ENCODE assay signal across 14 cellular contexts in the genomic region with DNA sequence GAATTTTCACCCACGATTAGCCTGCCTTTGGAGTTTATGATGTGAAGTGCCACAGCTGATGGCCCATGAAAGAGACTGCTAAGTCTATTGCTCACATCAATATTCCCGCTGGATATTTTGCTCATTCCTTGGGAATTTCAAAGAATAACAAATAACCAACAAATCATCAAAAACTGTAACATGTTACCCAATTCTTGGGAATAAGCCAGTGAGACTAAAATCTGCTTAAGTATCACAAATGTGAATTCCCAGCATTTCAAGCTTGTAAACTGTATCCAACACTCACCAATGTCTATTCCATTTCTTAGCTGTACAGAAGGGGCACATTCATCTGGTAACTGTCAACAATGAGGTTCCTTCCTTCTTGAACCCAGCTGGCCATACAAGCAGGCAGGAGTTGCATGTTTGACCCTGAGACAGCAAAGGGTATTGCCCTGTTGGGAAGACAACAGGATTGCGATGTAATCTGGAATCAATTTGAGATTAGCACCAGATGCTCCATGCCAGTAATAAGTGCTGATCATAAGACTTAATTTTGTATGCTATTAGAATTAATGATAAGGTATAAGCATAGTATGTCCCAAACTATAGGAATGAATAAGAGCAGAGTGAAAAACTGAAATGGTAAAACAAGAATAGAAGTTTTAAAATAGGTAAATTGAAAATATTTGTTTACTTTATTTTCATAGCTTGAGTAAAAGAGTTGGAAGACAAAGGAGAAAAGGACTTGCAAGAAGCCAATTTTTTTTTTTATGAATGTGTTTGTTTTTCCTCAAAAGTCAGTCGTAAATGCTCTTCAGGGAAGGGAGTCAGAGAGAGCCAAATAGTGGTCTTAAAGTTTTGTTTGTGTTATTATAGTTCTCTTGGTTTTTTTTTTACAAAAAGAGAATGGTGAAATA. TPM values are rescaled to one million over a fixed set of nuclear protein-coding genes. Genes with fewer than 3 reads are reported as not detected.
DNase-seq lines count a peak whose midpoint lies in the region; ATAC-seq and TF ChIP-seq lines count a peak whose summit lies in the region.
"Had no signal": no experiment of that assay in that cellular context is flagged by ENCODE, and none has a peak within 500 bp of the region (broad histone marks: within the 10 kb centered on the region; RNA-seq: fewer than 3 reads in every experiment).

No MANE protein-coding gene starts in this region.

- peak overlapping the region; percentile 91 for H3K23ac ChIP-seq in trophoblast cell (ENCODE audit: low read length)

- no peaks in the 10 kb centered on the region for H3K4me1 Mint-ChIP-seq in natural killer cell treated with Interleukin-12 subunit alpha and Interleukin-12 subunit beta and Interleukin-15 and Interleukin-18, amount 100 ng/mL, for 72 hours (ENCODE audit: low read depth in 2 of 2)

- H3K36me3 ChIP-seq in BJ (ENCODE audit: control insufficient read depth, insufficient read depth, low read length) (no peaks in the 10 kb centered on the region), fibroblast of lung (ENCODE audit: control insufficient read depth, insufficient read depth, low read length) (no peaks in the 10 kb centered on the region), trophoblast cell (ENCODE audit: control insufficient read depth in 1 of 2, insufficient read depth in 2 of 2, low read length in 2 of 2) (no peaks in the 10 kb centered on the region)

- H3K4me2 ChIP-seq in fibroblast of lung (ENCODE audit: extremely low read depth, insufficient read depth, low read length) (peak overlapping the region; percentile 39), trophoblast cell (ENCODE audit: low read length) (no peak overlapping the region)

- H3K27me3 ChIP-seq in BJ (ENCODE audit: control insufficient read depth, insufficient read depth, low read length) (no peaks in the 10 kb centered on the region; the same call in 1 of the 2 replicates), fibroblast of lung (ENCODE audit: control insufficient read depth, insufficient read depth, low read length) (no peaks in the 10 kb centered on the region), trophoblast cell (ENCODE audit: insufficient read depth, low read length) (no peaks in the 10 kb centered on the region)

- no peak overlapping the region for H2BK12ac ChIP-seq in trophoblast cell (ENCODE audit: low read length)

- H3K4me1 ChIP-seq in fibroblast of lung (ENCODE audit: control insufficient read depth, extremely low read depth, insufficient read depth, low read length) (peaks cover 3% of the 10 kb centered on the region), trophoblast cell (ENCODE audit: control insufficient read depth in 1 of 2, insufficient read depth in 2 of 2, low read length in 2 of 2) (no peaks in the 10 kb centered on the region)

- TF ChIP-seq CTCF in BJ (IDR thresholded peaks at IDR 0.05; ENCODE audit: insufficient read depth, low read depth, low read length) (no peak), fibroblast of lung (conservative IDR thresholded peaks at IDR 0.05 in 1 of 2, IDR thresholded peaks at IDR 0.05 in 1 of 2; ENCODE audit: low read depth in 1 of 2, low read length in 2 of 2) (no peak)

- H2AK5ac ChIP-seq in trophoblast cell (ENCODE audit: low read length) = no peak overlapping the region

- H2BK120ac ChIP-seq in trophoblast cell (ENCODE audit: insufficient read depth, low read length, poor library complexity) = no peak overlapping the region

- H3K4ac ChIP-seq in trophoblast cell (ENCODE audit: low read depth, low read length) = no peak overlapping the region

- no CpG with 5 or more reads among the region's 4 CpGs for WGBS in trophoblast cell (ENCODE audit: extremely low coverage, insufficient coverage, insufficient read length)

- no peaks in the 10 kb centered on the region for H3K9me3 Mint-ChIP-seq in natural killer cell treated with Interleukin-12 subunit alpha and Interleukin-12 subunit beta and Interleukin-15 and Interleukin-18, amount 100 ng/mL, for 72 hours
- H3K9me3 Mint-ChIP-seq: activated CD8-positive, alpha-beta T cell treated with anti-CD3 and anti-CD28 coated beads for 36 hours had no signal

- H3K4me3 ChIP-seq in BJ (ENCODE audit: low read depth, low read length) = no peak overlapping the region
- H3K4me3 ChIP-seq in fibroblast of lung (replicated peaks in 1 of 4; ENCODE audit: control extremely low read depth in 1 of 4, insufficient read depth in 1 of 4, low read depth in 3 of 4, low read length in 4 of 4) = no peak overlapping the region
- no peak overlapping the region for H3K4me3 ChIP-seq in trophoblast cell (ENCODE audit: low read depth, low read length)

- no peak overlapping the region for H3K9ac ChIP-seq in fibroblast of lung (ENCODE audit: insufficient read depth, low read length)
- H3K9ac ChIP-seq in trophoblast cell (ENCODE audit: low read length) = no peak overlapping the region

- POLR2A ChIA-PET in BJ (lab: Charles Lee) = no interaction called here

- H3K9me3 ChIP-seq in fibroblast of lung (ENCODE audit: control insufficient read depth, insufficient read depth, low read depth, low read length) (no peaks in the 10 kb centered on the region), trophoblast cell (ENCODE audit: insufficient read depth, low read depth, low read length) (no peaks in the 10 kb centered on the region)

- no peaks in the 10 kb centered on the region for H3K79me1 ChIP-seq in trophoblast cell (ENCODE audit: low read length)

- H3K18ac ChIP-seq in trophoblast cell (ENCODE audit: low read length) = no peak overlapping the region

- H3K4me3 Mint-ChIP-seq in natural killer cell treated with Interleukin-12 subunit alpha and Interleukin-12 subunit beta and Interleukin-15 and Interleukin-18, amount 100 ng/mL, for 72 hours = no peak overlapping the region
- H3K4me3 Mint-ChIP-seq: activated CD8-positive, alpha-beta T cell treated with anti-CD3 and anti-CD28 coated beads for 36 hours; CD14-positive monocyte had no signal

- ATAC-seq in HG02610 (IDR thresholded peaks at IDR 0.05; ENCODE audit: unreplicated experiment) = no peak
- ATAC-seq in natural killer cell treated with Interleukin-12 subunit alpha and Interleukin-12 subunit beta and Interleukin-15 and Interleukin-18, amount 100 ng/mL, for 72 hours = no peak
- ATAC-seq: activated CD8-positive, alpha-beta T cell treated with anti-CD3 and anti-CD28 coated beads for 36 hours had no signal

- peaks cover 6 to 8% of the 10 kb centered on the region in 2 donors for H3K27me3 Mint-ChIP-seq in natural killer cell treated with Interleukin-12 subunit alpha and Interleukin-12 subunit beta and Interleukin-15 and Interleukin-18, amount 100 ng/mL, for 72 hours

- no peak overlapping the region for H3K27ac Mint-ChIP-seq in natural killer cell treated with Interleukin-12 subunit alpha and Interleukin-12 subunit beta and Interleukin-15 and Interleukin-18, amount 100 ng/mL, for 72 hours
- H3K27ac Mint-ChIP-seq: activated CD8-positive, alpha-beta T cell treated with anti-CD3 and anti-CD28 coated beads for 36 hours; CD14-positive monocyte had no signal

- H4K20me1 ChIP-seq in fibroblast of lung (ENCODE audit: control insufficient read depth, extremely low read depth, insufficient read depth, low read length) = no peaks in the 10 kb centered on the region

- H3K79me2 ChIP-seq in fibroblast of lung (ENCODE audit: control insufficient read depth, insufficient read depth, low read length) (no peaks in the 10 kb centered on the region), trophoblast cell (ENCODE audit: control insufficient read depth, insufficient read depth, low read length, poor library complexity) (no peaks in the 10 kb centered on the region)

- CTCF ChIA-PET in BJ (lab: Yijun Ruan, JAX) = interaction anchor here (0.6 to 1.3 kb wide), 3 partner anchors 10 to 39 kb away, joined by 4 to 7 read pairs (median 4); no protein-coding TSS in a partner anchor

- H2BK5ac ChIP-seq in trophoblast cell (ENCODE audit: low read depth, low read length, poor library complexity) = no peak overlapping the region

- DNase-seq in BJ (ENCODE audit: low read depth) (peak; percentile 55), M059J (ENCODE audit: low read depth) (peak; percentile 64), fibroblast of lung (ENCODE audit: low read depth in 2 of 2) (peak; percentile 79 to 97), trophoblast cell (no peak), NCI-H146 treated with DMSO at 0.1 percent for 48 hours (lab: John Stamatoyannopoulos, UW; ENCODE audit: unreplicated experiment) (no peak), SW 1271 (lab: John Stamatoyannopoulos, UW) (no peak)
- DNase-seq in natural killer cell treated with Interleukin-12 subunit alpha and Interleukin-12 subunit beta and Interleukin-15 and Interleukin-18, amount 100 ng/mL, for 72 hours (ENCODE audit: low spot score) = no peak
- DNase-seq: activated CD8-positive, alpha-beta T cell treated with anti-CD3 and anti-CD28 coated beads for 36 hours; activated gamma-delta T cell; caudate nucleus; SIG-M5; stimulated activated CD4-positive, alpha-beta T cell treated with anti-CD3 and anti-CD28 coated beads, Interleukin-2, amount 100 ng/mL, for 48 hours had no signal

- H2AFZ ChIP-seq in fibroblast of lung (ENCODE audit: low read length) = no peak overlapping the region
- no peak overlapping the region for H2AFZ ChIP-seq in trophoblast cell (ENCODE audit: insufficient read depth, low read length, poor library complexity)

- no peaks in the 10 kb centered on the region for H3K36me3 Mint-ChIP-seq in natural killer cell treated with Interleukin-12 subunit alpha and Interleukin-12 subunit beta and Interleukin-15 and Interleukin-18, amount 100 ng/mL, for 72 hours
- H3K36me3 Mint-ChIP-seq: CD14-positive monocyte had no signal

- H4K91ac ChIP-seq in trophoblast cell (ENCODE audit: low read depth, low read length) = no peak overlapping the region

- no peak overlapping the region for H4K12ac ChIP-seq in trophoblast cell (ENCODE audit: low read depth, low read length)

- no peak overlapping the region for H3K14ac ChIP-seq in trophoblast cell (ENCODE audit: low read length)

- H4K8ac ChIP-seq in trophoblast cell (ENCODE audit: low read depth, low read length) = no peak overlapping the region

- H3K27ac ChIP-seq in fibroblast of lung (ENCODE audit: insufficient read depth, low read length) (no peak overlapping the region), trophoblast cell (ENCODE audit: low read depth, low read length) (no peak overlapping the region)

RNA-seq across cellular contexts. Expression of a gene that starts 58.8 kb away (rescaled TPM):
- polyA plus RNA-seq in BJ (2011; rRNA removed) (not detected in 2 replicates), fibroblast of lung (0.85 and 3.4 TPM in 2 replicates)
- not detected in 2 replicates for polyA minus RNA-seq in BJ (2011; rRNA and poly(A)+ RNA removed)
- total RNA-seq in M059J (2014; rRNA removed; shearing (Covaris generic)) = 0.42 TPM in 1 of 2 replicates, not detected in the other
- 12.4 and 15.4 TPM in 2 replicates for total RNA-seq in fibroblast of lung
- 1.2 and 6.9 TPM in 2 replicates for polyA plus RNA-seq in fibroblast of lung (2012)
- 0.94 and 2.0 TPM in 2 replicates for polyA minus RNA-seq in fibroblast of lung (ENCODE audit: low replicate concordance)
- polyA plus RNA-seq in trophoblast cell (2013) = 0.14 and 0.21 TPM in 2 replicates
- total RNA-seq in natural killer cell treated with Interleukin-12 subunit alpha and Interleukin-12 subunit beta and Interleukin-15 and Interleukin-18, amount 100 ng/mL, for 72 hours = not detected
- total RNA-seq: activated CD8-positive, alpha-beta T cell treated with anti-CD3 and anti-CD28 coated beads for 36 hours had no signal
- polyA plus RNA-seq: CD14-positive monocyte had no signal

Comparison
In these comparisons a context has a peak if more than half of its experiments do, and no peak if none do; other contexts are left out.
1. DNase-seq: peak in BJ (single experiment), M059J (single experiment) and fibroblast of lung (2 of 2); none in trophoblast cell (0 of 2), NCI-H146 treated with DMSO at 0.1 percent for 48 hours (single experiment), natural killer cell treated with Interleukin-12 subunit alpha and Interleukin-12 subunit beta and Interleukin-15 and Interleukin-18, amount 100 ng/mL, for 72 hours (single experiment) and SW 1271 (0 of 2).